In genomic region chr9:85040806-85041575, GRCh38 we compare ENCODE assay signal across 21 cellular contexts.
DNase-seq lines count a peak whose midpoint lies in the region; ATAC-seq and TF ChIP-seq lines count a peak whose summit lies in the region.
"Had no signal": no experiment of that assay in that cellular context is flagged by ENCODE, and none has a peak within 500 bp of the region (broad histone marks: within the 10 kb centered on the region; RNA-seq: fewer than 3 reads in every experiment).

No MANE protein-coding gene starts in this region.

- H3K36me3 Mint-ChIP-seq in H9 (ENCODE audit: insufficient read depth in 1 of 3, low read depth in 3 of 3): no peaks in the 10 kb centered on the region
- no peaks in the 10 kb centered on the region for H3K36me3 Mint-ChIP-seq in activated naive CD4-positive, alpha-beta T cell treated with anti-CD3 and anti-CD28 coated beads, Interleukin-2, amount 10 ng/mL, durations not matched to agents 7 days and 5 days
- H3K36me3 Mint-ChIP-seq: brain; naive thymus-derived CD4-positive, alpha-beta T cell had no signal

- H3K9me2 ChIP-seq in neural cell (ENCODE audit: insufficient read depth, low read length): no peaks in the 10 kb centered on the region

- H2BK12ac ChIP-seq in H9 (ENCODE audit: insufficient read length, low read depth, low read length): no peak overlapping the region

- H2BK5ac ChIP-seq in H9 (ENCODE audit: insufficient read length, low read length): no peak overlapping the region

- no peak overlapping the region for H4K5ac ChIP-seq in H9 (ENCODE audit: insufficient read length, low read depth, low read length)

- peak; percentile 9 for TF ChIP-seq RAD21 in neural cell (conservative IDR thresholded peaks at IDR 0.05)

- no peak overlapping the region for H3K4me3 Mint-ChIP-seq in H9
- H3K4me3 Mint-ChIP-seq in activated naive CD4-positive, alpha-beta T cell treated with anti-CD3 and anti-CD28 coated beads, Interleukin-2, amount 10 ng/mL, durations not matched to agents 7 days and 5 days: no peak overlapping the region
- H3K4me3 Mint-ChIP-seq: brain; naive thymus-derived CD4-positive, alpha-beta T cell; stimulated activated naive CD8-positive, alpha-beta T cell treated with anti-CD3 and anti-CD28 coated beads, Interleukin-15, amount 100 ng/mL, for 72 hours had no signal

- no peaks in the 10 kb centered on the region; a peak in 1 of 4 replicates for H3K4me1 Mint-ChIP-seq in H9
- H3K4me1 Mint-ChIP-seq in activated naive CD4-positive, alpha-beta T cell treated with anti-CD3 and anti-CD28 coated beads, Interleukin-2, amount 10 ng/mL, durations not matched to agents 7 days and 5 days: no peaks in the 10 kb centered on the region
- H3K4me1 Mint-ChIP-seq: naive thymus-derived CD4-positive, alpha-beta T cell; stimulated activated naive CD8-positive, alpha-beta T cell treated with anti-CD3 and anti-CD28 coated beads, Interleukin-15, amount 100 ng/mL, for 72 hours had no signal

- no peak overlapping the region for H2AFZ ChIP-seq in H9 (ENCODE audit: low read length)
- H2AFZ ChIP-seq in neural cell (ENCODE audit: low read depth, low read length): no peak overlapping the region

- H3K23me2 ChIP-seq in H9 (ENCODE audit: insufficient read length, low read depth, low read length, poor library complexity, severe bottlenecking): no peaks in the 10 kb centered on the region

- no peak overlapping the region for H2BK15ac ChIP-seq in H9 (ENCODE audit: low read depth, low read length)

- H3F3A ChIP-seq in neural cell (ENCODE audit: insufficient read depth, low read length, poor library complexity, severe bottlenecking): no peaks in the 10 kb centered on the region

- H3K27ac ChIP-seq in H9 (ENCODE audit: insufficient read length, low read depth, low read length) (no peak overlapping the region), ectodermal cell (ENCODE audit: insufficient read depth, low read depth, low read length, poor library complexity, severe bottlenecking) (peak overlapping the region; percentile 48), neural cell (ENCODE audit: low read length) (peak overlapping the region; percentile 16)
- H3K27ac ChIP-seq: SK-N-MC had no signal

- no peak overlapping the region for H2BK120ac ChIP-seq in H9 (ENCODE audit: low read depth, low read length, poor library complexity, severe bottlenecking)

- H2AK5ac ChIP-seq in H9 (ENCODE audit: insufficient read length, low read length): no peak overlapping the region

- H3K4me1 ChIP-seq in H9 (ENCODE audit: insufficient read depth, low read length): no peaks in the 10 kb centered on the region
- H3K4me1 ChIP-seq in ectodermal cell (ENCODE audit: control insufficient read depth, insufficient read depth, low read length): peaks cover 14% of the 10 kb centered on the region

- no peak overlapping the region for H3K18ac ChIP-seq in H9 (ENCODE audit: insufficient read length, low read depth, low read length)

- H3K4me2 ChIP-seq in H9 (ENCODE audit: insufficient read depth, insufficient read length, low read length): no peak overlapping the region
- H3K4me2 ChIP-seq in neural cell (ENCODE audit: low read length): no peak overlapping the region

- no peak overlapping the region for H4K91ac ChIP-seq in H9 (ENCODE audit: insufficient read length, low read depth, low read length)

- H3K4ac ChIP-seq in H9 (ENCODE audit: low read depth, low read length): no peak overlapping the region

- H3K9me3 ChIP-seq in H9 (ENCODE audit: control insufficient read depth, low read depth, low read length) (no peaks in the 10 kb centered on the region), ectodermal cell (ENCODE audit: control insufficient read depth, low read length) (no peaks in the 10 kb centered on the region), neural cell (ENCODE audit: low read length) (no peaks in the 10 kb centered on the region)

- H3K79me2 ChIP-seq in H9 (ENCODE audit: insufficient read depth, low read length) (no peaks in the 10 kb centered on the region), neural cell (replicated peaks; ENCODE audit: insufficient read depth, low read length) (no peaks in the 10 kb centered on the region)

- H3K36me3 ChIP-seq in ectodermal cell (ENCODE audit: control insufficient read depth, insufficient read depth, low read length): no peaks in the 10 kb centered on the region
- H3K36me3 ChIP-seq in neural cell (ENCODE audit: insufficient read depth, low read length): no peaks in the 10 kb centered on the region

- peak overlapping the region; percentile 77 for H3K56ac ChIP-seq in H9 (ENCODE audit: insufficient read length, low read depth, low read length)

- peak; percentile 95 for DNase-seq in Ammon's horn (ENCODE audit: low spot score)
- no peak for DNase-seq in H9
- DNase-seq in activated naive CD4-positive, alpha-beta T cell treated with anti-CD3 and anti-CD28 coated beads, Interleukin-2, amount 10 ng/mL, durations not matched to agents 7 days and 5 days: no peak
- no peak for DNase-seq in COR-L47 (lab: John Stamatoyannopoulos, UW)
- no peak for DNase-seq in dedifferentiated amniotic fluid mesenchymal stem cell (ENCODE audit: extremely low spot score)
- DNase-seq: activated CD4-positive, alpha-beta T cell treated with anti-CD3 and anti-CD28 coated beads for 1 hour; activated CD8-positive, alpha-beta memory T cell treated with anti-CD3 and anti-CD28 coated beads, Interleukin-2, amount 50 U/mL, for 4 hours; activated gamma-delta T cell treated with Interleukin-2 at 50 U/mL for 16 hours; effector CD4-positive, alpha-beta T cell; Kasumi-1; naive thymus-derived CD4-positive, alpha-beta T cell; NCI-H187 treated with DMSO at 0.1 percent for 48 hours; NCI-H524 treated with DMSO at 0.1 percent for 48 hours; stimulated activated naive CD8-positive, alpha-beta T cell treated with anti-CD3 and anti-CD28 coated beads, Interleukin-15, amount 100 ng/mL, for 72 hours; T1000 had no signal

- H3K79me1 ChIP-seq in H9 (ENCODE audit: insufficient read depth, low read depth, low read length, poor library complexity, severe bottlenecking): no peaks in the 10 kb centered on the region

- no peak for TF ChIP-seq CTCF in H9 (conservative IDR thresholded peaks at IDR 0.05)
- no peak for TF ChIP-seq CTCF in neural cell (IDR thresholded peaks at IDR 0.05; ENCODE audit: poor library complexity, severe bottlenecking)

- no peak overlapping the region for H3K9ac ChIP-seq in H9 (ENCODE audit: extremely low read depth, insufficient read length, low read length)
- H3K9ac ChIP-seq in neural cell (ENCODE audit: low read length): no peak overlapping the region

- no peak overlapping the region for H3K27ac Mint-ChIP-seq in H9
- no peak overlapping the region for H3K27ac Mint-ChIP-seq in activated naive CD4-positive, alpha-beta T cell treated with anti-CD3 and anti-CD28 coated beads, Interleukin-2, amount 10 ng/mL, durations not matched to agents 7 days and 5 days
- H3K27ac Mint-ChIP-seq: brain; naive thymus-derived CD4-positive, alpha-beta T cell; stimulated activated naive CD8-positive, alpha-beta T cell treated with anti-CD3 and anti-CD28 coated beads, Interleukin-15, amount 100 ng/mL, for 72 hours had no signal

- no CpG with 5 or more reads among the region's 17 CpGs for WGBS in H9 (ENCODE audit: extremely low coverage, insufficient read length, low lambda C conversion rate)
- WGBS in ectodermal cell, 2 experiments: 86 to 87% methylated on average over 17 of the region's 17 CpGs

- H3K9me3 Mint-ChIP-seq in H9: no peaks in the 10 kb centered on the region; a peak in 1 of 5 replicates
- no peaks in the 10 kb centered on the region for H3K9me3 Mint-ChIP-seq in activated naive CD4-positive, alpha-beta T cell treated with anti-CD3 and anti-CD28 coated beads, Interleukin-2, amount 10 ng/mL, durations not matched to agents 7 days and 5 days
- H3K9me3 Mint-ChIP-seq: stimulated activated naive CD8-positive, alpha-beta T cell treated with anti-CD3 and anti-CD28 coated beads, Interleukin-15, amount 100 ng/mL, for 72 hours had no signal

- no peaks in the 10 kb centered on the region for H3K27me3 ChIP-seq in H9 (ENCODE audit: insufficient read depth, low read length)
- no peaks in the 10 kb centered on the region for H3K27me3 ChIP-seq in ectodermal cell (ENCODE audit: control insufficient read depth, insufficient read depth, low read length, poor library complexity, severe bottlenecking)
- no peaks in the 10 kb centered on the region for H3K27me3 ChIP-seq in neural cell (ENCODE audit: insufficient read depth, low read depth, low read length)

- no peaks in the 10 kb centered on the region; the same call in 1 of the 2 replicates for H3K27me3 Mint-ChIP-seq in H9 (ENCODE audit: low read depth)
- no peaks in the 10 kb centered on the region for H3K27me3 Mint-ChIP-seq in activated naive CD4-positive, alpha-beta T cell treated with anti-CD3 and anti-CD28 coated beads, Interleukin-2, amount 10 ng/mL, durations not matched to agents 7 days and 5 days
- H3K27me3 Mint-ChIP-seq: brain; stimulated activated naive CD8-positive, alpha-beta T cell treated with anti-CD3 and anti-CD28 coated beads, Interleukin-15, amount 100 ng/mL, for 72 hours had no signal

- H3K23ac ChIP-seq in H9 (ENCODE audit: insufficient read length, low read depth, low read length): no peak overlapping the region

- no peaks in the 10 kb centered on the region for H4K20me1 ChIP-seq in H9 (ENCODE audit: control insufficient read depth, insufficient read depth, insufficient read length)
- no peaks in the 10 kb centered on the region for H4K20me1 ChIP-seq in neural cell (ENCODE audit: insufficient read depth)

- peak; percentile 28 for TF ChIP-seq EP300 in neural cell (conservative IDR thresholded peaks at IDR 0.05; ENCODE audit: poor library complexity, severe bottlenecking)

- no peak for ATAC-seq in HG03520 (IDR thresholded peaks at IDR 0.05; ENCODE audit: unreplicated experiment)
- ATAC-seq: naive thymus-derived CD4-positive, alpha-beta T cell; stimulated activated naive CD8-positive, alpha-beta T cell treated with anti-CD3 and anti-CD28 coated beads, Interleukin-15, amount 100 ng/mL, for 72 hours had no signal

- no peak overlapping the region for H4K8ac ChIP-seq in H9 (replicated peaks; ENCODE audit: insufficient read length, low read depth, low read length)

- CTCF ChIA-PET in activated naive CD4-positive, alpha-beta T cell treated with anti-CD3 and anti-CD28 coated beads, Interleukin-2, amount 10 ng/mL, durations not matched to agents 7 days and 5 days (lab: Charles Lee): no interaction called here

- H2BK20ac ChIP-seq in H9 (ENCODE audit: low read depth, low read length, poor library complexity, severe bottlenecking): no peak overlapping the region

- no peak overlapping the region for H3K14ac ChIP-seq in H9 (ENCODE audit: insufficient read depth, low read length)

- no peak overlapping the region for H3T11ph ChIP-seq in H9 (ENCODE audit: low read length)

- H3K4me3 ChIP-seq in ectodermal cell (ENCODE audit: insufficient read depth, low read depth, low read length) (no peak overlapping the region), neural cell (ENCODE audit: low read length) (peak overlapping the region; percentile 24)
- H3K4me3 ChIP-seq: lung, SK-N-MC had no signal

TF ChIP-seq in neural cell, 6 proteins besides CTCF, POLR2A, EP300 and RAD21:
- TF ChIP-seq TAF1 (IDR thresholded peaks at IDR 0.05; ENCODE audit: low read depth) (no peak), POLR2AphosphoS5 (IDR thresholded peaks at IDR 0.05) (peak; percentile 20)
